Comparison of ENCODE assay signal across 24 cellular contexts in genomic region chrX:7307720-7308119, GRCh38.
"Had no signal": no experiment of that assay in that cellular context is flagged by ENCODE, and none has a peak within 500 bp of the region (broad histone marks: within the 10 kb centered on the region; RNA-seq: fewer than 3 reads in every experiment).

No MANE protein-coding gene starts in this region.

- DNase-seq: colonic mucosa; cortex of kidney; dermis blood vessel endothelial cell; dorsolateral prefrontal cortex; effector CD4-positive, alpha-beta T cell; effector CD8-positive, alpha-beta T cell; effector memory CD4-positive, alpha-beta T cell; effector memory CD8-positive, alpha-beta T cell; endodermal cell; erythroblast; esophagus squamous epithelium; foreskin fibroblast; foreskin keratinocyte; foreskin melanocyte; gastrocnemius medialis; glutamatergic neuron; head of caudate nucleus; heart left ventricle; heart right ventricle had no signal

- H3K4me1 ChIP-seq: colonic mucosa, esophagus muscularis mucosa, esophagus squamous epithelium, foreskin keratinocyte, gastrocnemius medialis, gastroesophageal sphincter, heart left ventricle, heart right ventricle had no signal

- H3K27ac ChIP-seq: colonic mucosa, coronary artery, dorsolateral prefrontal cortex, epithelial cell of prostate, esophagus muscularis mucosa, esophagus squamous epithelium, foreskin keratinocyte, gastrocnemius medialis, gastroesophageal sphincter, heart left ventricle, heart right ventricle had no signal

- H3K27me3 ChIP-seq: colonic mucosa, dorsolateral prefrontal cortex, esophagus muscularis mucosa, esophagus squamous epithelium, foreskin keratinocyte, gastrocnemius medialis, gastroesophageal sphincter, heart left ventricle, heart right ventricle had no signal

- H3K36me3 ChIP-seq: colonic mucosa, esophagus squamous epithelium had no signal

- H3K9me3 ChIP-seq: colonic mucosa, esophagus muscularis mucosa, esophagus squamous epithelium, gastrocnemius medialis, gastroesophageal sphincter, heart left ventricle, heart right ventricle had no signal

- ATAC-seq: effector memory CD8-positive, alpha-beta T cell; esophagus mucosa; foreskin keratinocyte; gastrocnemius medialis; gastroesophageal sphincter; heart left ventricle; heart right ventricle had no signal

- H3K4me3 ChIP-seq: colonic mucosa, coronary artery, dorsolateral prefrontal cortex, esophagus muscularis mucosa, esophagus squamous epithelium, gastrocnemius medialis, gastroesophageal sphincter, heart left ventricle, heart right ventricle had no signal
